ENCODE assay signal across 16 cellular contexts in genomic region chr9:979983-980382, GRCh38. TPM values are rescaled to one million over a fixed set of nuclear protein-coding genes. Genes with fewer than 3 reads are reported as not detected.
DNase-seq lines count a peak whose midpoint lies in the region; ATAC-seq and TF ChIP-seq lines count a peak whose summit lies in the region.
"Had no signal": no experiment of that assay in that cellular context is flagged by ENCODE, and none has a peak within 500 bp of the region (broad histone marks: within the 10 kb centered on the region; RNA-seq: fewer than 3 reads in every experiment).

No MANE protein-coding gene starts in this region.

- peaks cover 96% of the 10 kb centered on the region for H3K27me3 Mint-ChIP-seq in brain
- H3K27me3 Mint-ChIP-seq in nephron progenitor cell (ENCODE audit: low read depth, poor library complexity): peaks cover 98% of the 10 kb centered on the region
- peaks cover 74 to 85% of the 10 kb centered on the region in 2 donors for H3K27me3 Mint-ChIP-seq in stimulated activated naive B cell treated with anti-CD40 and anti-IgM and Interleukin-4, amounts not matched to agents 10 μg/mL and 1 μg/mL and 100 μg/mL, for 72 hours

- peak overlapping the region; percentile 8 for H3K27ac ChIP-seq in subcutaneous abdominal adipose tissue (ENCODE audit: low read depth, low read length)

- no peaks in the 10 kb centered on the region for H3K9me3 ChIP-seq in subcutaneous abdominal adipose tissue (ENCODE audit: control insufficient read depth in 5 of 5, low read length in 5 of 5)
- H3K9me3 ChIP-seq: BE2C had no signal

- H3K27ac Mint-ChIP-seq in brain (no peak overlapping the region), nephron progenitor cell (no peak overlapping the region)
- no peak overlapping the region for H3K27ac Mint-ChIP-seq in stimulated activated naive B cell treated with anti-CD40 and anti-IgM and Interleukin-4, amounts not matched to agents 10 μg/mL and 1 μg/mL and 100 μg/mL, for 72 hours
- H3K27ac Mint-ChIP-seq: CD4-positive, CD25-positive, alpha-beta regulatory T cell; CD8-positive, alpha-beta memory T cell had no signal

- H3K9ac ChIP-seq in subcutaneous abdominal adipose tissue (ENCODE audit: low read length in 5 of 5): no peak overlapping the region

- ATAC-seq in stimulated activated naive B cell treated with anti-CD40 and anti-IgM and Interleukin-4, amounts not matched to agents 10 μg/mL and 1 μg/mL and 100 μg/mL, for 72 hours (replicated peaks): no peak
- no peak for ATAC-seq in GM19463 (IDR thresholded peaks at IDR 0.05; ENCODE audit: unreplicated experiment)
- ATAC-seq: HCT116 had no signal

- DNase-seq in nephron progenitor cell: no peak
- no peak for DNase-seq in dermis blood vessel endothelial cell
- DNase-seq in stimulated activated naive B cell treated with anti-CD40 and anti-IgM and Interleukin-4, amounts not matched to agents 10 μg/mL and 1 μg/mL and 100 μg/mL, for 72 hours: no peak
- DNase-seq: ACHN; BE2C; C1 segment of cervical spinal cord; CD4-positive, CD25-positive, alpha-beta regulatory T cell; CD8-positive, alpha-beta memory T cell; COR-L47; DMS 273 treated with DMSO at 0.1 percent for 48 hours; GOT3; H7 had no signal

- peaks cover 2 to 54% (median 42%) of the 10 kb centered on the region in 5 donors for H3K4me1 ChIP-seq in subcutaneous abdominal adipose tissue (ENCODE audit: control insufficient read depth in 5 of 5, insufficient read depth in 5 of 5, low read length in 5 of 5)
- H3K4me1 ChIP-seq: BE2C had no signal

- peak overlapping the region in 4 of 5 experiments; percentile 20 to 86 (median 53) for H3K4me3 Mint-ChIP-seq in brain
- H3K4me3 Mint-ChIP-seq in nephron progenitor cell: peak overlapping the region; percentile 86
- H3K4me3 Mint-ChIP-seq in stimulated activated naive B cell treated with anti-CD40 and anti-IgM and Interleukin-4, amounts not matched to agents 10 μg/mL and 1 μg/mL and 100 μg/mL, for 72 hours: no peak overlapping the region
- H3K4me3 Mint-ChIP-seq: CD4-positive, CD25-positive, alpha-beta regulatory T cell; CD8-positive, alpha-beta memory T cell had no signal

- TF ChIP-seq CTCF in brain (conservative IDR thresholded peaks at IDR 0.05) (no peak), nephron progenitor cell (IDR thresholded peaks at IDR 0.05) (no peak)

- no peaks in the 10 kb centered on the region for H3K36me3 ChIP-seq in subcutaneous abdominal adipose tissue (ENCODE audit: control insufficient read depth in 5 of 5, insufficient read depth in 5 of 5, low read length in 5 of 5)
- H3K36me3 ChIP-seq: BE2C had no signal

- H3K4me3 ChIP-seq in subcutaneous abdominal adipose tissue (ENCODE audit: low read depth in 1 of 5, low read length in 5 of 5): no peak overlapping the region

- H3K27me3 ChIP-seq in subcutaneous abdominal adipose tissue (ENCODE audit: control insufficient read depth in 5 of 5, insufficient read depth in 4 of 5, low read length in 5 of 5): peaks cover 0 to 51% (median 26%) of the 10 kb centered on the region in 5 donors

- H3K4me1 Mint-ChIP-seq in brain (peaks cover 18% of the 10 kb centered on the region), nephron progenitor cell (peaks cover 61% of the 10 kb centered on the region)
- peaks cover 5 to 18% of the 10 kb centered on the region in 2 donors for H3K4me1 Mint-ChIP-seq in stimulated activated naive B cell treated with anti-CD40 and anti-IgM and Interleukin-4, amounts not matched to agents 10 μg/mL and 1 μg/mL and 100 μg/mL, for 72 hours

- no peaks in the 10 kb centered on the region for H3K36me3 Mint-ChIP-seq in brain
- H3K36me3 Mint-ChIP-seq in nephron progenitor cell (ENCODE audit: low read depth): peaks cover 14% of the 10 kb centered on the region
- no peaks in the 10 kb centered on the region for H3K36me3 Mint-ChIP-seq in stimulated activated naive B cell treated with anti-CD40 and anti-IgM and Interleukin-4, amounts not matched to agents 10 μg/mL and 1 μg/mL and 100 μg/mL, for 72 hours
- H3K36me3 Mint-ChIP-seq: CD4-positive, CD25-positive, alpha-beta regulatory T cell had no signal

- H3K9me3 Mint-ChIP-seq in brain: peaks cover 0 to 6% (median 0%) of the 10 kb centered on the region in 5 experiments
- no peaks in the 10 kb centered on the region for H3K9me3 Mint-ChIP-seq in nephron progenitor cell
- H3K9me3 Mint-ChIP-seq in stimulated activated naive B cell treated with anti-CD40 and anti-IgM and Interleukin-4, amounts not matched to agents 10 μg/mL and 1 μg/mL and 100 μg/mL, for 72 hours: no peaks in the 10 kb centered on the region

RNA-seq across cellular contexts. Expression of gene DMRT3, which starts 3.5 kb away (rescaled TPM):
- polyA plus RNA-seq in brain (ENCODE audit: insufficient read depth, low read depth, low replicate concordance): 0.29 TPM
- total RNA-seq in dermis blood vessel endothelial cell: not detected in 2 replicates
- total RNA-seq: CD4-positive, CD25-positive, alpha-beta regulatory T cell; CD8-positive, alpha-beta memory T cell; H7 had no signal
- polyA plus RNA-seq: CD4-positive, CD25-positive, alpha-beta regulatory T cell; CD8-positive, alpha-beta memory T cell had no signal

Comparison
In these comparisons a context has a peak if more than half of its experiments do, and no peak if none do; other contexts are left out.
1. H3K4me3 Mint-ChIP-seq: peak in brain (4 of 5) and nephron progenitor cell (single experiment); none in stimulated activated naive B cell treated with anti-CD40 and anti-IgM and Interleukin-4, amounts not matched to agents 10 μg/mL and 1 μg/mL and 100 μg/mL, for 72 hours (0 of 2).